In genomic region chr11:76148207-76148606, GRCh38 we compare ENCODE assay signal across 1 cellular context.
TF ChIP-seq lines count a peak whose summit lies in the region.

No MANE protein-coding gene starts in this region.

TF ChIP-seq in H1, 55 proteins besides CTCF, POLR2A, EP300 and RAD21:
- no peak for TF ChIP-seq NANOG (IDR thresholded peaks at IDR 0.05; ENCODE audit: insufficient read depth, low read depth, low read length, poor library complexity, severe bottlenecking)
- TF ChIP-seq YY1 (IDR thresholded peaks at IDR 0.05; ENCODE audit: low read depth, low read length) = no peak
- no peak for TF ChIP-seq CHD1 (IDR thresholded peaks at IDR 0.05; ENCODE audit: low read depth, low read length)
- TF ChIP-seq RFX5 (IDR thresholded peaks at IDR 0.05; ENCODE audit: borderline replicate concordance, low read depth, low read length) = no peak
- TF ChIP-seq GTF2F1 (IDR thresholded peaks at IDR 0.05; ENCODE audit: borderline replicate concordance, low read depth, low read length) = no peak
- TF ChIP-seq BRCA1 (IDR thresholded peaks at IDR 0.05; ENCODE audit: low read depth, low read length) = no peak
- TF ChIP-seq SP4 (IDR thresholded peaks at IDR 0.05; ENCODE audit: low read length) = no peak
- no peak for TF ChIP-seq CHD7 (IDR thresholded peaks at IDR 0.05; ENCODE audit: insufficient replicate concordance, low read length)
- TF ChIP-seq SIX5 (IDR thresholded peaks at IDR 0.05; ENCODE audit: low read depth, low read length) = no peak
- no peak for TF ChIP-seq KDM5A (IDR thresholded peaks at IDR 0.05; ENCODE audit: low read length)
- no peak for TF ChIP-seq KDM1A (IDR thresholded peaks at IDR 0.05; ENCODE audit: borderline replicate concordance, low read length)
- TF ChIP-seq E2F6 (IDR thresholded peaks at IDR 0.05) = no peak
- TF ChIP-seq TAF1 (IDR thresholded peaks at IDR 0.05; ENCODE audit: low read depth, low read length) = no peak
- no peak for TF ChIP-seq USF2 (IDR thresholded peaks at IDR 0.05; ENCODE audit: low read length)
- TF ChIP-seq TAF7 (optimal IDR thresholded peaks at IDR 0.05; ENCODE audit: borderline replicate concordance, low read depth, low read length) = no peak
- no peak for TF ChIP-seq SP1 (IDR thresholded peaks at IDR 0.05; ENCODE audit: low read depth, low read length)
- TF ChIP-seq CEBPB (IDR thresholded peaks at IDR 0.05; ENCODE audit: low read depth, low read length) = no peak
- no peak for TF ChIP-seq MAX (IDR thresholded peaks at IDR 0.05)
- TF ChIP-seq TCF12 (IDR thresholded peaks at IDR 0.05; ENCODE audit: low read depth, low read length) = no peak
- TF ChIP-seq FOSL1 (IDR thresholded peaks at IDR 0.05; ENCODE audit: insufficient read depth, low read depth, low read length) = no peak
